ENCODE assay signal across 16 cellular contexts in genomic region chr19:41937525-41937924, GRCh38. TPM values are rescaled to one million over a fixed set of nuclear protein-coding genes. Genes with fewer than 3 reads are reported as not detected.
A peak's percentile ranks its signal among the peaks of the same experiment; 100 is the strongest.
DNase-seq lines count a peak whose midpoint lies in the region; ATAC-seq and TF ChIP-seq lines count a peak whose summit lies in the region.
"Had no signal": no experiment of that assay in that cellular context is flagged by ENCODE, and none has a peak within 500 bp of the region (broad histone marks: within the 10 kb centered on the region; RNA-seq: fewer than 3 reads in every experiment).

No MANE protein-coding gene starts in this region.

- intact Hi-C loops in activated CD8-positive, alpha-beta T cell treated with anti-CD3 and anti-CD28 coated beads for 36 hours (cut with micrococcal nuclease), result no loop called here

- POLR2A ChIA-PET in activated naive CD8-positive, alpha-beta T cell treated with anti-CD3 and anti-CD28 coated beads, Interleukin-2, amount 10 ng/mL, durations not matched to agents 7 days and 5 days (lab: Charles Lee), result interaction anchor here (1.2 to 1.5 kb wide), 4 partner anchors 8 to 77 kb away, joined by 3 to 5 read pairs (median 4); partner anchors contain the start of gene RPS19
- POLR2A ChIA-PET in GM10248 (lab: Yijun Ruan, JAX), result interaction anchor here (0.7 to 1.6 kb wide), 3 partner anchors 8 to 62 kb away, joined by 3 to 8 read pairs (median 5); no protein-coding TSS in a partner anchor
- POLR2A ChIA-PET in activated CD8-positive, alpha-beta T cell treated with anti-CD3 and anti-CD28 coated beads for 36 hours (lab: Charles Lee), result interaction anchor here (1.0 to 2.3 kb wide), 10 partner anchors 8 to 77 kb away, joined by 3 to 11 read pairs (median 6); partner anchors contain the start of gene RPS19

- no peak for TF ChIP-seq CTCF in GM10248 (IDR thresholded peaks at IDR 0.05; ENCODE audit: control extremely low read depth, extremely low read depth, low read depth, missing control alignments)
- no peak for TF ChIP-seq CTCF in activated CD8-positive, alpha-beta T cell treated with anti-CD3 and anti-CD28 coated beads for 36 hours (IDR thresholded peaks at IDR 0.05)

- peaks cover 55% of the 10 kb centered on the region for H3K4me1 Mint-ChIP-seq in stimulated activated naive CD8-positive, alpha-beta T cell treated with anti-CD3 and anti-CD28 coated beads, Interleukin-15, Interleukin-2, amounts not matched to agents 100 ng/mL and 50 ng/mL, for 24 hours (ENCODE audit: low read depth)
- peaks cover 65% of the 10 kb centered on the region for H3K4me1 Mint-ChIP-seq in stimulated activated naive CD8-positive, alpha-beta T cell treated with anti-CD3 and anti-CD28 coated beads, Interleukin-15, amount 100 ng/mL, for 72 hours
- H3K4me1 Mint-ChIP-seq in activated naive CD8-positive, alpha-beta T cell treated with anti-CD3 and anti-CD28 coated beads, Interleukin-2, amount 10 ng/mL, durations not matched to agents 7 days and 5 days, result peaks cover 33% of the 10 kb centered on the region
- H3K4me1 Mint-ChIP-seq in activated CD8-positive, alpha-beta T cell treated with anti-CD3 and anti-CD28 coated beads for 36 hours (ENCODE audit: low read depth), result peaks cover 48% of the 10 kb centered on the region

- no peak for DNase-seq in stimulated activated naive CD8-positive, alpha-beta T cell treated with anti-CD3 and anti-CD28 coated beads, Interleukin-15, amount 100 ng/mL, for 72 hours
- no peak for DNase-seq in activated naive CD8-positive, alpha-beta T cell treated with anti-CD3 and anti-CD28 coated beads, Interleukin-2, amount 10 ng/mL, durations not matched to agents 7 days and 5 days
- no peak for DNase-seq in GM10248 (ENCODE audit: extremely low spot score)
- no peak for DNase-seq in activated CD8-positive, alpha-beta T cell treated with anti-CD3 and anti-CD28 coated beads for 36 hours
- DNase-seq: activated CD8-positive, alpha-beta T cell treated with anti-CD3 and anti-CD28 coated beads, Interleukin-2, amount 10 ng/mL, durations not matched to agents 7 days and 5 days; activated naive CD4-positive, alpha-beta T cell treated with anti-CD3 and anti-CD28 coated beads for 36 hours; AML-193; cerebellar nuclear complex; EL; GOT3; left ventricle myocardium inferior; MM.1S; PC-9 had no signal

- H3K9me3 Mint-ChIP-seq in stimulated activated naive CD8-positive, alpha-beta T cell treated with anti-CD3 and anti-CD28 coated beads, Interleukin-15, Interleukin-2, amounts not matched to agents 100 ng/mL and 50 ng/mL, for 24 hours, result no peaks in the 10 kb centered on the region
- no peaks in the 10 kb centered on the region for H3K9me3 Mint-ChIP-seq in stimulated activated naive CD8-positive, alpha-beta T cell treated with anti-CD3 and anti-CD28 coated beads, Interleukin-15, amount 100 ng/mL, for 72 hours
- no peaks in the 10 kb centered on the region for H3K9me3 Mint-ChIP-seq in activated naive CD8-positive, alpha-beta T cell treated with anti-CD3 and anti-CD28 coated beads, Interleukin-2, amount 10 ng/mL, durations not matched to agents 7 days and 5 days
- H3K9me3 Mint-ChIP-seq in activated CD8-positive, alpha-beta T cell treated with anti-CD3 and anti-CD28 coated beads for 36 hours, result no peaks in the 10 kb centered on the region
- H3K9me3 Mint-ChIP-seq: activated naive CD4-positive, alpha-beta T cell treated with anti-CD3 and anti-CD28 coated beads for 36 hours had no signal

- CTCF ChIA-PET in GM10248 (lab: Yijun Ruan, JAX), result interaction anchor here (0.9 to 2.1 kb wide), 8 partner anchors 10 to 78 kb away, joined by 4 to 10 read pairs (median 6); partner anchors contain the start of genes ERFL, RABAC1 and RPS19
- CTCF ChIA-PET in activated CD8-positive, alpha-beta T cell treated with anti-CD3 and anti-CD28 coated beads for 36 hours (lab: Charles Lee), result interaction anchor here (1.1 to 2.6 kb wide), 4 partner anchors 7 to 77 kb away, joined by 4 to 10 read pairs (median 8); partner anchors contain the start of gene RPS19

- peaks cover 13% of the 10 kb centered on the region for H3K27me3 Mint-ChIP-seq in stimulated activated naive CD8-positive, alpha-beta T cell treated with anti-CD3 and anti-CD28 coated beads, Interleukin-15, Interleukin-2, amounts not matched to agents 100 ng/mL and 50 ng/mL, for 24 hours
- H3K27me3 Mint-ChIP-seq in stimulated activated naive CD8-positive, alpha-beta T cell treated with anti-CD3 and anti-CD28 coated beads, Interleukin-15, amount 100 ng/mL, for 72 hours, result peaks cover 20% of the 10 kb centered on the region
- H3K27me3 Mint-ChIP-seq in activated naive CD8-positive, alpha-beta T cell treated with anti-CD3 and anti-CD28 coated beads, Interleukin-2, amount 10 ng/mL, durations not matched to agents 7 days and 5 days, result peaks cover 35% of the 10 kb centered on the region
- H3K27me3 Mint-ChIP-seq in activated CD8-positive, alpha-beta T cell treated with anti-CD3 and anti-CD28 coated beads for 36 hours, result peaks cover 14% of the 10 kb centered on the region

- no peak for ATAC-seq in stimulated activated naive CD8-positive, alpha-beta T cell treated with anti-CD3 and anti-CD28 coated beads, Interleukin-15, amount 100 ng/mL, for 72 hours
- ATAC-seq in activated naive CD8-positive, alpha-beta T cell treated with anti-CD3 and anti-CD28 coated beads, Interleukin-2, amount 10 ng/mL, durations not matched to agents 7 days and 5 days (ENCODE audit: low read depth), result no peak
- no peak for ATAC-seq in HG02970 (IDR thresholded peaks at IDR 0.05; ENCODE audit: low FRiP score, unreplicated experiment)
- ATAC-seq in activated CD8-positive, alpha-beta T cell treated with anti-CD3 and anti-CD28 coated beads for 36 hours, result no peak
- ATAC-seq: activated CD8-positive, alpha-beta T cell treated with anti-CD3 and anti-CD28 coated beads, Interleukin-2, amount 10 ng/mL, durations not matched to agents 7 days and 5 days had no signal

- no peaks in the 10 kb centered on the region for H3K36me3 Mint-ChIP-seq in stimulated activated naive CD8-positive, alpha-beta T cell treated with anti-CD3 and anti-CD28 coated beads, Interleukin-15, Interleukin-2, amounts not matched to agents 100 ng/mL and 50 ng/mL, for 24 hours (ENCODE audit: low read depth)
- H3K36me3 Mint-ChIP-seq in activated naive CD8-positive, alpha-beta T cell treated with anti-CD3 and anti-CD28 coated beads, Interleukin-2, amount 10 ng/mL, durations not matched to agents 7 days and 5 days, result no peaks in the 10 kb centered on the region
- H3K36me3 Mint-ChIP-seq in activated CD8-positive, alpha-beta T cell treated with anti-CD3 and anti-CD28 coated beads for 36 hours (ENCODE audit: low read depth), result no peaks in the 10 kb centered on the region

- H3K27ac Mint-ChIP-seq in stimulated activated naive CD8-positive, alpha-beta T cell treated with anti-CD3 and anti-CD28 coated beads, Interleukin-15, Interleukin-2, amounts not matched to agents 100 ng/mL and 50 ng/mL, for 24 hours, result peak overlapping the region; percentile 37
- H3K27ac Mint-ChIP-seq in stimulated activated naive CD8-positive, alpha-beta T cell treated with anti-CD3 and anti-CD28 coated beads, Interleukin-15, amount 100 ng/mL, for 72 hours, result no peak overlapping the region
- peak overlapping the region; percentile 23 for H3K27ac Mint-ChIP-seq in activated naive CD8-positive, alpha-beta T cell treated with anti-CD3 and anti-CD28 coated beads, Interleukin-2, amount 10 ng/mL, durations not matched to agents 7 days and 5 days
- H3K27ac Mint-ChIP-seq in activated CD8-positive, alpha-beta T cell treated with anti-CD3 and anti-CD28 coated beads for 36 hours, result no peak overlapping the region
- H3K27ac Mint-ChIP-seq: activated CD8-positive, alpha-beta T cell treated with anti-CD3 and anti-CD28 coated beads, Interleukin-2, amount 10 ng/mL, durations not matched to agents 7 days and 5 days; activated naive CD4-positive, alpha-beta T cell treated with anti-CD3 and anti-CD28 coated beads for 36 hours had no signal

- H3K4me3 Mint-ChIP-seq in stimulated activated naive CD8-positive, alpha-beta T cell treated with anti-CD3 and anti-CD28 coated beads, Interleukin-15, Interleukin-2, amounts not matched to agents 100 ng/mL and 50 ng/mL, for 24 hours, result no peak overlapping the region
- H3K4me3 Mint-ChIP-seq in stimulated activated naive CD8-positive, alpha-beta T cell treated with anti-CD3 and anti-CD28 coated beads, Interleukin-15, amount 100 ng/mL, for 72 hours, result no peak overlapping the region
- H3K4me3 Mint-ChIP-seq in activated naive CD8-positive, alpha-beta T cell treated with anti-CD3 and anti-CD28 coated beads, Interleukin-2, amount 10 ng/mL, durations not matched to agents 7 days and 5 days, result no peak overlapping the region
- H3K4me3 Mint-ChIP-seq in activated CD8-positive, alpha-beta T cell treated with anti-CD3 and anti-CD28 coated beads for 36 hours, result no peak overlapping the region
- H3K4me3 Mint-ChIP-seq: activated CD8-positive, alpha-beta T cell treated with anti-CD3 and anti-CD28 coated beads, Interleukin-2, amount 10 ng/mL, durations not matched to agents 7 days and 5 days; activated naive CD4-positive, alpha-beta T cell treated with anti-CD3 and anti-CD28 coated beads for 36 hours had no signal

RNA-seq across cellular contexts. Expression of gene ERFL, which starts 9.3 kb away (rescaled TPM):
- total RNA-seq in activated naive CD8-positive, alpha-beta T cell treated with anti-CD3 and anti-CD28 coated beads, Interleukin-2, amount 10 ng/mL, durations not matched to agents 7 days and 5 days, result 1 to 10 TPM; 4.3 to 4.5 TPM
- 1 to 10 TPM; 1.5 to 1.6 TPM for total RNA-seq in activated CD8-positive, alpha-beta T cell treated with anti-CD3 and anti-CD28 coated beads for 36 hours
- total RNA-seq: epithelial cell of proximal tubule, left ventricle myocardium inferior had no signal

RNA-seq across cellular contexts. Expression of gene RABAC1, which starts 21.6 kb away (rescaled TPM):
- total RNA-seq in activated naive CD8-positive, alpha-beta T cell treated with anti-CD3 and anti-CD28 coated beads, Interleukin-2, amount 10 ng/mL, durations not matched to agents 7 days and 5 days, result 10 to 100 TPM; 85.3 to 87.3 TPM
- total RNA-seq in activated CD8-positive, alpha-beta T cell treated with anti-CD3 and anti-CD28 coated beads for 36 hours, result 10 to 100 TPM; 49.6 to 52.4 TPM

RNA-seq across cellular contexts. Expression of gene ARHGEF1, which starts 54.5 kb away (rescaled TPM):
- 100 to 1,000 TPM; 807 to 824 TPM for total RNA-seq in activated naive CD8-positive, alpha-beta T cell treated with anti-CD3 and anti-CD28 coated beads, Interleukin-2, amount 10 ng/mL, durations not matched to agents 7 days and 5 days
- total RNA-seq in activated CD8-positive, alpha-beta T cell treated with anti-CD3 and anti-CD28 coated beads for 36 hours, result 100 to 1,000 TPM; 307 to 308 TPM

RNA-seq across cellular contexts. Expression of gene ATP1A3, which starts 56.5 kb away (rescaled TPM):
- total RNA-seq in activated naive CD8-positive, alpha-beta T cell treated with anti-CD3 and anti-CD28 coated beads, Interleukin-2, amount 10 ng/mL, durations not matched to agents 7 days and 5 days, result 1 to 10 TPM; 4.5 to 7.1 TPM
- total RNA-seq in activated CD8-positive, alpha-beta T cell treated with anti-CD3 and anti-CD28 coated beads for 36 hours, result 1 to 10 TPM; 5.5 to 5.9 TPM
- total RNA-seq: epithelial cell of proximal tubule, PC-9 had no signal

Comparison
In these comparisons a context has a peak if more than half of its experiments do, and no peak if none do; other contexts are left out.
1. H3K27ac Mint-ChIP-seq: peak in stimulated activated naive CD8-positive, alpha-beta T cell treated with anti-CD3 and anti-CD28 coated beads, Interleukin-15, Interleukin-2, amounts not matched to agents 100 ng/mL and 50 ng/mL, for 24 hours (single experiment) and activated naive CD8-positive, alpha-beta T cell treated with anti-CD3 and anti-CD28 coated beads, Interleukin-2, amount 10 ng/mL, durations not matched to agents 7 days and 5 days (single experiment); none in stimulated activated naive CD8-positive, alpha-beta T cell treated with anti-CD3 and anti-CD28 coated beads, Interleukin-15, amount 100 ng/mL, for 72 hours (0 of 2) and activated CD8-positive, alpha-beta T cell treated with anti-CD3 and anti-CD28 coated beads for 36 hours (single experiment).